ENCODE assay signal across 8 cellular contexts in genomic region chr6:52284460-52285173, GRCh38. TPM values are rescaled to one million over a fixed set of nuclear protein-coding genes. Genes with fewer than 3 reads are reported as not detected.
DNase-seq lines count a peak whose midpoint lies in the region; ATAC-seq, FAIRE-seq and TF ChIP-seq lines count a peak whose summit lies in the region.

Gene MCM3 (minus strand): TSS chr6:52284742. CDS start chr6:52284674, 68 bp downstream.

- intact Hi-C loops in left cardiac atrium (cut with DNase I) (loop anchor here in 1 of 2 donors (5.0 to 10.0 kb wide), 2 partner anchors 118 to 380 kb away; no protein-coding TSS in a partner anchor), posterior vena cava (cut with DNase I) (no loop called here), upper lobe of right lung (cut with DNase I) (no loop called here)

- peak; percentile 98 for FAIRE-seq in GM12892 (lab: Jason Lieb, UNC)

- peaks cover 32% of the 10 kb centered on the region for H3K36me3 ChIP-seq in upper lobe of right lung

- no peaks in the 10 kb centered on the region for H3K27me3 ChIP-seq in upper lobe of right lung

- TF ChIP-seq POLR2A in GM12892 (IDR thresholded peaks at IDR 0.05; ENCODE audit: low read depth, low read length), result peak; percentile 78; the same call in 1 of the 2 replicates

- peak; percentile 79 for DNase-seq in GM12892 (ENCODE audit: insufficient read length)
- peak; percentile 99 for DNase-seq in NCI-H146 (lab: John Stamatoyannopoulos, UW)
- DNase-seq in T-helper 1 cell, result peak; percentile 89 to 100 (median 93)
- peak; percentile 97 for DNase-seq in amniotic stem cell (lab: John Stamatoyannopoulos, UW)
- DNase-seq in left cardiac atrium, result peak; percentile 98
- peak; percentile 99 for DNase-seq in posterior vena cava (ENCODE audit: low spot score)
- peak; percentile 97 for DNase-seq in upper lobe of right lung

- ATAC-seq in HG02852 (IDR thresholded peaks at IDR 0.05; ENCODE audit: unreplicated experiment) (peak; percentile 96), left cardiac atrium (peak; percentile 100), upper lobe of right lung (peak; percentile 99)

- H3K27ac ChIP-seq in upper lobe of right lung, result peak within 1 kb of the TSS; percentile 64

- TF ChIP-seq CTCF in upper lobe of right lung (IDR thresholded peaks at IDR 0.05), result peak; percentile 26

- H3K9me3 ChIP-seq in upper lobe of right lung, result no peaks in the 10 kb centered on the region

- peak within 1 kb of the TSS; percentile 86 for H3K4me3 ChIP-seq in upper lobe of right lung

- peaks cover 13% of the 10 kb centered on the region for H3K4me1 ChIP-seq in upper lobe of right lung

RNA-seq across cellular contexts. Expression of gene MCM3, which starts in this region (rescaled TPM):
- polyA plus RNA-seq in GM12892 (2012; ENCODE audit: missing spikeins), result 119 TPM
- total RNA-seq in left cardiac atrium, result 10 to 100 TPM; 27.2 to 28.4 TPM
- 10 to 100 TPM; 24.5 to 25.6 TPM for total RNA-seq in posterior vena cava
- total RNA-seq in upper lobe of right lung, result 26.3 TPM

Comparison
In these comparisons a context has a peak if more than half of its experiments do, and no peak if none do; other contexts are left out.
1. Peak in every context shown above with its lines: DNase-seq, ATAC-seq, H3K4me3 ChIP-seq and H3K27ac ChIP-seq.